14 cellular contexts compared by ENCODE assay signal in the genomic region with DNA sequence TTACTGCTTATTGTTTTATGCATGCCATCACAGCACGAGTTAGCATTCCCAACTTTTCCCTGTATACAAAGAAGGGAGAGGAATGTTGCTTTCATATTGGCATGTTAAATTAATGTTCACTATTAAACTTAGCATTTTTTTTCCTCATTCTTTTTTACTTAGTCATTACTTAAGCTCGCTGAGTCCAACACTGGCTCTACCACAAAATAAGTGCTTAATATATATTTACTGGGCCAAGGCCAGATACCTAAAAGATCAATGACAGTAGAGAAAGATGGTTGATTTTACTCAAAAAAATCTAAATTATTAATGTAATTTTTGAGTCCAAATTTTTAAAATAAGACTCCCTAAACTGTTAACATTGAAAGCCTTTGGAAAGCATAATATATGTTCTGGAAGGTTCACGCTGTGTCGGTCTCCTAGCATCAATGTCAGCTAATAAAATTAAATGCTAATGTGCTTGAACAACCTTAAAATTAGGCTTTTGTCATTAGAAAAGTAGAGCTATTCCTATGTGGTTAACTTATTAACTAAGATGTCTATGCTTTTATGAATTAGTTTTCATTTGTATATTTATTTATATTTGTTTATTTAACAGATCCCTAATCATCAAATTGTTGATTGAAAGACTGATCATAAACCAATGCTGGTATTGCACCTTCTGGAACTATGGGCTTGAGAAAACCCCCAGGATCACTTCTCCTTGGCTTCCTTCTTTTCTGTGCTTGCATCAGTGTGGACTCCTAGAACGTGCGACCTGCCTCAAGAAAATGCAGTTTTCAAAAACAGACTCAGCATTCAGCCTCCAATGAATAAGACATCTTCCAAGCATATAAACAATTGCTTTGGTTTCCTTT. TPM values are rescaled to one million over a fixed set of nuclear protein-coding genes. Genes with fewer than 3 reads are reported as not detected.
DNase-seq lines count a peak whose midpoint lies in the region; TF ChIP-seq lines count a peak whose summit lies in the region.
"Had no signal": no experiment of that assay in that cellular context is flagged by ENCODE, and none has a peak within 500 bp of the region (broad histone marks: within the 10 kb centered on the region; RNA-seq: fewer than 3 reads in every experiment).

No MANE protein-coding gene starts in this region.

- no peaks in the 10 kb centered on the region for H3K9me3 ChIP-seq in smooth muscle cell (replicated peaks; ENCODE audit: low read depth)
- H3K9me3 ChIP-seq: prostate gland, thyroid gland had no signal

- H3K9ac ChIP-seq in smooth muscle cell (ENCODE audit: low read depth), result no peak overlapping the region

- peaks cover 56% of the 10 kb centered on the region for H3K36me3 ChIP-seq in smooth muscle cell (ENCODE audit: low read depth)
- H3K36me3 ChIP-seq: prostate gland had no signal

- peaks cover 75% of the 10 kb centered on the region for H3F3A ChIP-seq in smooth muscle cell (ENCODE audit: low read depth)

- H3K4me1 ChIP-seq in smooth muscle cell (ENCODE audit: low read depth), result peaks cover 4% of the 10 kb centered on the region
- H3K4me1 ChIP-seq: prostate gland, thyroid gland had no signal

- H3K27me3 ChIP-seq in smooth muscle cell (ENCODE audit: low read depth), result no peaks in the 10 kb centered on the region
- H3K27me3 ChIP-seq: thyroid gland had no signal

- DNase-seq in LHCN-M2 (ENCODE audit: low read depth), result peak; percentile 44
- DNase-seq in choroid plexus epithelial cell (ENCODE audit: low read depth), result peak; percentile 65
- peak; percentile 49 for DNase-seq in glomerular visceral epithelial cell (ENCODE audit: extremely low spot score)
- DNase-seq in smooth muscle cell (lab: John Stamatoyannopoulos, UW; ENCODE audit: unreplicated experiment), result no peak
- no peak for DNase-seq in cortex of kidney (lab: John Stamatoyannopoulos, UW)
- no peak for DNase-seq in NCI-H446 treated with DMSO at 0.1 percent for 48 hours (lab: John Stamatoyannopoulos, UW)
- DNase-seq in HK-2 (ENCODE audit: unreplicated experiment), result no peak
- DNase-seq: activated CD4-positive, alpha-beta T cell treated with anti-CD3 and anti-CD28 coated beads for 48 hours; activated T-cell treated with anti-CD3 and anti-CD28 coated beads, Interleukin-2, amount 50 U/mL, for 48 hours; GF-D8; NCI-H2081; NCI-H69; thyroid gland had no signal

- 80% methylated on average over 6 of the region's 6 CpGs for WGBS in smooth muscle cell (ENCODE audit: low lambda C conversion rate)

- H3K4me2 ChIP-seq in smooth muscle cell, result no peak overlapping the region

- H3K27ac ChIP-seq in smooth muscle cell (ENCODE audit: low read depth), result peak overlapping the region; percentile 51
- H3K27ac ChIP-seq: prostate gland, thyroid gland had no signal

- H3K4me3 ChIP-seq in choroid plexus epithelial cell (ENCODE audit: low read depth, low read length) (no peak overlapping the region), smooth muscle cell (no peak overlapping the region)
- H3K4me3 ChIP-seq: prostate gland, thyroid gland had no signal

- no peak overlapping the region for H2AFZ ChIP-seq in smooth muscle cell (ENCODE audit: low read depth)

- TF ChIP-seq CTCF in choroid plexus epithelial cell (conservative IDR thresholded peaks at IDR 0.05; ENCODE audit: low read depth, low read length), result no peak
- no peak for TF ChIP-seq CTCF in smooth muscle cell (IDR thresholded peaks at IDR 0.05; ENCODE audit: borderline replicate concordance, insufficient read depth, poor library complexity, severe bottlenecking)

- H3K79me2 ChIP-seq in smooth muscle cell (ENCODE audit: low read depth), result no peaks in the 10 kb centered on the region

- peaks cover 69% of the 10 kb centered on the region for H4K20me1 ChIP-seq in smooth muscle cell (ENCODE audit: low read depth)

RNA-seq across cellular contexts. Expression of a gene that starts 14.1 kb away (rescaled TPM):
- total RNA-seq in LHCN-M2 (2014; rRNA removed) (2,731 and 2,850 TPM in 2 replicates), smooth muscle cell (648 and 662 TPM in 2 replicates)
- 2,014 TPM for polyA plus RNA-seq in LHCN-M2 (2012)
- polyA plus RNA-seq in smooth muscle cell, result 203 and 264 TPM in 2 replicates

Comparison
In these comparisons a context has a peak if more than half of its experiments do, and no peak if none do; other contexts are left out.
1. DNase-seq: peak in LHCN-M2 (single experiment), choroid plexus epithelial cell (single experiment) and glomerular visceral epithelial cell (single experiment); none in smooth muscle cell (single experiment), cortex of kidney (single experiment), NCI-H446 treated with DMSO at 0.1 percent for 48 hours (single experiment) and HK-2 (single experiment).